In genomic region chr7:55527314-55527713, GRCh38 we compare ENCODE assay signal across 2 cellular contexts.
A peak's percentile ranks its signal among the peaks of the same experiment; 100 is the strongest.
TF ChIP-seq lines count a peak whose summit lies in the region.

No MANE protein-coding gene starts in this region.

TF ChIP-seq in GM12878, 131 proteins besides CTCF, POLR2A, EP300 and RAD21:
- 0 out of 2 replicates have a peak, but pooled peaks have one; percentile 51 for TF ChIP-seq TCF12 (IDR thresholded peaks at IDR 0.05; ENCODE audit: low read depth, low read length)
- TF ChIP-seq MEF2B (IDR thresholded peaks at IDR 0.05; ENCODE audit: partially characterized antibody, poor library complexity, severe bottlenecking) = peak; percentile 54
- TF ChIP-seq ATF7 (IDR thresholded peaks at IDR 0.05; ENCODE audit: low read depth) = no peak
- no peak for TF ChIP-seq TARDBP (IDR thresholded peaks at IDR 0.05; ENCODE audit: borderline replicate concordance)
- TF ChIP-seq HDAC6 (IDR thresholded peaks at IDR 0.05; ENCODE audit: unreplicated experiment) = no peak
- TF ChIP-seq BHLHE40 (IDR thresholded peaks at IDR 0.05; ENCODE audit: borderline replicate concordance in 1 of 2, low read depth in 2 of 2, low read length in 1 of 2) = no peak

TF ChIP-seq in HepG2, 621 proteins besides CTCF, POLR2A, EP300 and RAD21:
- TF ChIP-seq ZNF841 (CRISPR knock-in tag; IDR thresholded peaks at IDR 0.05; ENCODE audit: borderline replicate concordance) = no peak
- TF ChIP-seq ZNF703 (CRISPR knock-in tag; IDR thresholded peaks at IDR 0.05; ENCODE audit: borderline replicate concordance) = no peak
- TF ChIP-seq ZNF614 (CRISPR knock-in tag; IDR thresholded peaks at IDR 0.05; ENCODE audit: borderline replicate concordance) = no peak
- TF ChIP-seq POGZ (CRISPR knock-in tag; IDR thresholded peaks at IDR 0.05) = no peak
- TF ChIP-seq ZBTB42 (CRISPR knock-in tag; IDR thresholded peaks at IDR 0.05) = no peak
- no peak for TF ChIP-seq AKAP8 (CRISPR knock-in tag; IDR thresholded peaks at IDR 0.05)
- no peak for TF ChIP-seq RXRA (CRISPR knock-in tag; IDR thresholded peaks at IDR 0.05)
- TF ChIP-seq TBX3 (IDR thresholded peaks at IDR 0.05; ENCODE audit: borderline replicate concordance) = no peak
- no peak for TF ChIP-seq TEAD2 (CRISPR knock-in tag; IDR thresholded peaks at IDR 0.05)
- TF ChIP-seq ZBTB2 (CRISPR knock-in tag; IDR thresholded peaks at IDR 0.05; ENCODE audit: low read depth) = no peak
- no peak for TF ChIP-seq ZNF768 (CRISPR knock-in tag; IDR thresholded peaks at IDR 0.05)
- TF ChIP-seq FOXP4 (CRISPR knock-in tag; IDR thresholded peaks at IDR 0.05) = no peak
- no peak for TF ChIP-seq ZNF432 (CRISPR knock-in tag; IDR thresholded peaks at IDR 0.05; ENCODE audit: borderline replicate concordance)
- no peak for TF ChIP-seq NFE2L2 (IDR thresholded peaks at IDR 0.05; ENCODE audit: low read length)
- no peak for TF ChIP-seq ZNF44 (CRISPR knock-in tag; IDR thresholded peaks at IDR 0.05)
TF ChIP-seq in HepG2: peak in this region for 0.
